14 cellular contexts compared by ENCODE assay signal in the genomic region with DNA sequence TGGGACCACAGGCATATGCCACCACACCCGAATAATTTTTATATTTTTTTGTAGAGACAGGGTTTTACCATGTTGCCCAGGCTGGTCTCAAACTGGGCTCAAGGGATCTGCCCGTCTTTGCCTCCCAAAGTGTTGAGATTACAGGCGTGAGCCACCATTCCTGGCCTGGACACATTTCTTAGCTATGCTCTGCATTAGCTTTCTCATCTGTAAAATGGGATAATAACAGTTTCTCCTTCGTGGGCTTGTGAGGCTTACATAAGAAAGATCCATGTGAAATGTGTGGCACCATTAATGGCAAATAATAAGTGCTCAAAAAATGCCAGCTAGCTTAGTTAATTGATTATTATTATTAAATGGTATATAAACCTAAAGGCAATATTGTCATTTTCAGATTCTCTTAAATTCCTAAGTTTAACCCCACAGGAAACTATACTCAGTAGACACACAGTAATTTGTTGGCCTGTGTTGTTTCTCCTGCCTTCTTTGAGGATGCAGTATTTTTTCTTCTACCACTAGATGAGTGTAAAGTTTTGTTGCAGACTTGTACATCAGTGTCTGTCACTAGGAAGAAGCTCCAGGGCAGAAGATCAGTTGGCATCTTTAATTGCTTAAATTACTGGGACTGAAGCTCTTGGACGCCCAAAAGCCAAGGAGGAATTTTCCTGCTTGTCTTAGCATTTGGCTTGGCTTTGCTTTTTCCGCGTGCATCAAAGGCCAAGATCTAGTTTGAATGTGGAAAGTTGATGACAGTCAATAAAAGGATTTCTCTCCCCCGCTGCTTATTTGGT.
DNase-seq lines count a peak whose midpoint lies in the region; ATAC-seq and TF ChIP-seq lines count a peak whose summit lies in the region.
"Had no signal": no experiment of that assay in that cellular context is flagged by ENCODE, and none has a peak within 500 bp of the region (broad histone marks: within the 10 kb centered on the region; RNA-seq: fewer than 3 reads in every experiment).

No MANE protein-coding gene starts in this region.

- H3K36me3 Mint-ChIP-seq in activated CD4-positive, alpha-beta T cell treated with anti-CD3 and anti-CD28 coated beads for 36 hours (ENCODE audit: low read depth) = no peaks in the 10 kb centered on the region
- peaks cover 1% of the 10 kb centered on the region for H3K36me3 Mint-ChIP-seq in activated naive CD8-positive, alpha-beta T cell treated with anti-CD3 and anti-CD28 coated beads, Interleukin-2, amount 10 ng/mL, durations not matched to agents 7 days and 5 days
- H3K36me3 Mint-ChIP-seq in progenitor cell of endocrine pancreas (ENCODE audit: insufficient read depth) = no peaks in the 10 kb centered on the region

- intact Hi-C loops in activated CD4-positive, alpha-beta T cell treated with anti-CD3 and anti-CD28 coated beads for 36 hours (cut with DNase I, micrococcal nuclease) = loop anchor here in 1 of 2 experiments (10.0 kb wide), 1 partner anchor 89 kb away; no protein-coding TSS in a partner anchor

- H3K9me3 Mint-ChIP-seq in activated CD4-positive, alpha-beta T cell treated with anti-CD3 and anti-CD28 coated beads for 36 hours (ENCODE audit: low read depth) = no peaks in the 10 kb centered on the region
- H3K9me3 Mint-ChIP-seq in activated naive CD8-positive, alpha-beta T cell treated with anti-CD3 and anti-CD28 coated beads, Interleukin-2, amount 10 ng/mL, durations not matched to agents 7 days and 5 days = no peaks in the 10 kb centered on the region
- H3K9me3 Mint-ChIP-seq in progenitor cell of endocrine pancreas (ENCODE audit: low read depth) = no peaks in the 10 kb centered on the region

- H3K27me3 Mint-ChIP-seq in activated CD4-positive, alpha-beta T cell treated with anti-CD3 and anti-CD28 coated beads for 36 hours = no peaks in the 10 kb centered on the region
- H3K27me3 Mint-ChIP-seq in activated naive CD8-positive, alpha-beta T cell treated with anti-CD3 and anti-CD28 coated beads, Interleukin-2, amount 10 ng/mL, durations not matched to agents 7 days and 5 days = no peaks in the 10 kb centered on the region
- no peaks in the 10 kb centered on the region for H3K27me3 Mint-ChIP-seq in progenitor cell of endocrine pancreas

- no peak for TF ChIP-seq CTCF in progenitor cell of endocrine pancreas (IDR thresholded peaks at IDR 0.05; ENCODE audit: unreplicated experiment)

- H3K36me3 ChIP-seq in KOPT-K1 (ENCODE audit: insufficient read depth, low read length) = no peaks in the 10 kb centered on the region

- H3K27ac Mint-ChIP-seq in activated CD4-positive, alpha-beta T cell treated with anti-CD3 and anti-CD28 coated beads for 36 hours = peak overlapping the region; percentile 37
- peak overlapping the region; percentile 97 for H3K27ac Mint-ChIP-seq in activated naive CD8-positive, alpha-beta T cell treated with anti-CD3 and anti-CD28 coated beads, Interleukin-2, amount 10 ng/mL, durations not matched to agents 7 days and 5 days
- H3K27ac Mint-ChIP-seq in progenitor cell of endocrine pancreas = peak overlapping the region; percentile 59

- peak overlapping the region; percentile 83 for H3K27ac ChIP-seq in KOPT-K1 (ENCODE audit: low read depth, low read length, poor library complexity, severe bottlenecking)
- H3K27ac ChIP-seq: psoas muscle had no signal

- peaks cover 53% of the 10 kb centered on the region for H3K4me1 Mint-ChIP-seq in activated CD4-positive, alpha-beta T cell treated with anti-CD3 and anti-CD28 coated beads for 36 hours
- peaks cover 46% of the 10 kb centered on the region for H3K4me1 Mint-ChIP-seq in activated naive CD8-positive, alpha-beta T cell treated with anti-CD3 and anti-CD28 coated beads, Interleukin-2, amount 10 ng/mL, durations not matched to agents 7 days and 5 days
- H3K4me1 Mint-ChIP-seq in progenitor cell of endocrine pancreas (ENCODE audit: low read depth) = peaks cover 17% of the 10 kb centered on the region

- H3K4me3 Mint-ChIP-seq in activated CD4-positive, alpha-beta T cell treated with anti-CD3 and anti-CD28 coated beads for 36 hours = no peak overlapping the region
- no peak overlapping the region for H3K4me3 Mint-ChIP-seq in activated naive CD8-positive, alpha-beta T cell treated with anti-CD3 and anti-CD28 coated beads, Interleukin-2, amount 10 ng/mL, durations not matched to agents 7 days and 5 days
- H3K4me3 Mint-ChIP-seq in progenitor cell of endocrine pancreas (ENCODE audit: low read depth) = no peak overlapping the region

- POLR2A ChIA-PET in activated CD4-positive, alpha-beta T cell treated with anti-CD3 and anti-CD28 coated beads for 36 hours (lab: Charles Lee) = no interaction called here
- POLR2A ChIA-PET in activated naive CD8-positive, alpha-beta T cell treated with anti-CD3 and anti-CD28 coated beads, Interleukin-2, amount 10 ng/mL, durations not matched to agents 7 days and 5 days (lab: Charles Lee) = interaction anchor here (0.7 to 1.0 kb wide), 2 partner anchors 80 to 87 kb away, joined by 3 to 7 read pairs; no protein-coding TSS in a partner anchor

- CTCF ChIA-PET in activated CD4-positive, alpha-beta T cell treated with anti-CD3 and anti-CD28 coated beads for 36 hours (lab: Charles Lee) = interaction anchor here (0.7 kb wide), 1 partner anchor 1196 kb away, joined by 3 read pairs; no protein-coding TSS in a partner anchor

- H3K9me3 ChIP-seq in KOPT-K1 (ENCODE audit: insufficient read depth, low read length, poor library complexity, severe bottlenecking) = no peaks in the 10 kb centered on the region
- H3K9me3 ChIP-seq: psoas muscle had no signal

- no peak for DNase-seq in activated CD4-positive, alpha-beta T cell treated with anti-CD3 and anti-CD28 coated beads for 36 hours
- no peak for DNase-seq in activated CD4-positive, alpha-beta T cell treated with anti-CD3 and anti-CD28 coated beads for 4 hours
- no peak for DNase-seq in activated naive CD8-positive, alpha-beta T cell treated with anti-CD3 and anti-CD28 coated beads, Interleukin-2, amount 10 ng/mL, durations not matched to agents 7 days and 5 days
- DNase-seq in progenitor cell of endocrine pancreas (ENCODE audit: low spot score, unreplicated experiment) (no peak), AML-193 (lab: John Stamatoyannopoulos, UW) (no peak), NCI-H524 treated with DMSO at 0.1 percent for 48 hours (lab: John Stamatoyannopoulos, UW) (no peak)
- DNase-seq: left cardiac atrium; NCI-H2029 treated with DMSO at 0.1 percent for 48 hours; NCI-H774; psoas muscle; stimulated activated CD4-positive, alpha-beta T cell treated with anti-CD3 and anti-CD28 coated beads, Interleukin-15, amount 100 ng/mL, for 24 hours; T-helper 9 cell had no signal

- ATAC-seq in activated CD4-positive, alpha-beta T cell treated with anti-CD3 and anti-CD28 coated beads for 36 hours = no peak
- no peak for ATAC-seq in activated naive CD8-positive, alpha-beta T cell treated with anti-CD3 and anti-CD28 coated beads, Interleukin-2, amount 10 ng/mL, durations not matched to agents 7 days and 5 days (ENCODE audit: low read depth)
- ATAC-seq in activated CD4-positive, CD25-positive, alpha-beta regulatory T cell treated with anti-CD3 and anti-CD28 coated beads, Interleukin-2, amount 50 U/mL, for 24 hours = no peak
- ATAC-seq: left cardiac atrium, psoas muscle had no signal

Comparison
In these comparisons a context has a peak if more than half of its experiments do, and no peak if none do; other contexts are left out.
1. H3K27ac Mint-ChIP-seq: peak in every context shown above with its lines; median percentile 97 in activated naive CD8-positive, alpha-beta T cell treated with anti-CD3 and anti-CD28 coated beads, Interleukin-2, amount 10 ng/mL, durations not matched to agents 7 days and 5 days; 59 in progenitor cell of endocrine pancreas; 37 in activated CD4-positive, alpha-beta T cell treated with anti-CD3 and anti-CD28 coated beads for 36 hours.